ENCODE assay signal across 22 cellular contexts in the genomic region with DNA sequence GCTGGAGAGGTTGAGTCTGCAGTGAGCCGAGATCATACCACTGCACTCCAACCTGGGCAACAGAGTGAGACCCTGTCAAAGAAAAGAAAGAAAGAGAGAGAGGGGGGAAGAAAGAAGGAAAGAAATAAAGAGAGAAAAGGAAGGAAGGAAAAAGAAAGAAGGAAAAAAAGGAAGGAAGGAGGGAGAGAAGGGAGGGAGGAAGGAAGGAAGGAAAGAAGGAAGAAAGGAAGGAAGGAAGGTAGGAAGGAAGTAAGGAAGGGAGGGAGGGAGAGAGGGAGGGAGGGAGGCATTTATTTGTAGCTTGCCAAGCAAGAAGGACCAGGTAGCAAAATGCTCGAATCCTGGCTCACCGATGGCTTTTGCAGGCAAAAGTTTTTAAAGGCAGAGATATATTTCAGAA.
DNase-seq lines count a peak whose midpoint lies in the region; ATAC-seq, FAIRE-seq and TF ChIP-seq lines count a peak whose summit lies in the region.
"Had no signal": no experiment of that assay in that cellular context is flagged by ENCODE, and none has a peak within 500 bp of the region (broad histone marks: within the 10 kb centered on the region; RNA-seq: fewer than 3 reads in every experiment).

No MANE protein-coding gene starts in this region.

- peak overlapping the region; percentile 5 for H3K27ac Mint-ChIP-seq in MCF 10A (ENCODE audit: low read depth, unreplicated experiment)
- H3K27ac Mint-ChIP-seq: B cell; CD4-positive, alpha-beta T cell; CD8-positive, alpha-beta memory T cell had no signal

- BruUV-seq in MCF 10A (replicated peaks; lab: Mats Ljungman, UMichigan) (no TSS peak), K562 (replicated peaks; lab: Mats Ljungman, UMichigan) (no TSS peak)

- TF ChIP-seq POLR2A in breast epithelium (IDR thresholded peaks at IDR 0.05) (no peak), K562 (conservative IDR thresholded peaks at IDR 0.05) (no peak)

- in situ Hi-C loops in K562 (cut with MboI): no loop called here

- no peak overlapping the region for H2AFZ ChIP-seq in K562 (ENCODE audit: low read depth, low read length)

- H3K9me3 ChIP-seq in breast epithelium (peaks cover 0 to 5% of the 10 kb centered on the region in 2 donors), HEK293 (ENCODE audit: control insufficient read depth, insufficient read depth, low read depth, low read length) (no peaks in the 10 kb centered on the region), K562 (replicated peaks; ENCODE audit: control insufficient read depth, insufficient read depth, low read depth, low read length) (no peaks in the 10 kb centered on the region)

- TF ChIP-seq CTCF in MCF 10A (IDR thresholded peaks at IDR 0.05; ENCODE audit: unreplicated experiment) (no peak), breast epithelium (IDR thresholded peaks at IDR 0.05) (no peak), HEK293 (tag by site-specific recombination; IDR thresholded peaks at IDR 0.05) (no peak), K562 (IDR thresholded peaks at IDR 0.05 in 2 of 3, conservative IDR thresholded peaks at IDR 0.05 in 1 of 3; ENCODE audit: insufficient read depth in 2 of 3, low read depth in 1 of 3, low read length in 3 of 3) (no peak)

- no peaks in the 10 kb centered on the region for H3K9me3 Mint-ChIP-seq in MCF 10A (ENCODE audit: unreplicated experiment)
- H3K9me3 Mint-ChIP-seq: CD4-positive, alpha-beta T cell; CD8-positive, alpha-beta memory T cell had no signal

- 0% methylated on average over 3 of the region's 3 CpGs for WGBS in K562 (ENCODE audit: insufficient coverage, low coverage, missing lambda C conversion rate)

- no peak for FAIRE-seq in K562 (lab: Jason Lieb, UNC)
- FAIRE-seq: A549, D721Med, G401.6, GM12891, GM18507 had no signal

- no peaks in the 10 kb centered on the region for H3K36me3 Mint-ChIP-seq in MCF 10A (ENCODE audit: insufficient read depth, unreplicated experiment)
- H3K36me3 Mint-ChIP-seq: CD8-positive, alpha-beta memory T cell had no signal

- no peak overlapping the region for H3K4me2 ChIP-seq in K562 (ENCODE audit: insufficient read depth, low read length)
- H3K4me2 ChIP-seq: A549; BLaER1 treated with 17β-estradiol and CSF1 and Interleukin-3, amounts not matched to agents 10 nM and 100 nM had no signal

- H3K79me2 ChIP-seq in K562 (ENCODE audit: control insufficient read depth, insufficient read depth, low read length): no peaks in the 10 kb centered on the region

- DNase-seq in MCF 10A (ENCODE audit: unreplicated experiment): no peak
- DNase-seq in breast epithelium (ENCODE audit: low spot score in 2 of 2): no peak
- no peak for DNase-seq in K562 (ENCODE audit: extremely low read depth in 1 of 4, low spot score in 3 of 4)
- DNase-seq in COLO668 (lab: John Stamatoyannopoulos, UW; ENCODE audit: unreplicated experiment): no peak
- DNase-seq: AML-193; Caco-2; Calu3; CD4-positive, alpha-beta T cell; CD8-positive, alpha-beta memory T cell; DMS79 treated with DMSO at 0.1 percent for 48 hours; GF-D8 had no signal

- H3K4me3 ChIP-seq in breast epithelium (no peak overlapping the region), HEK293 (ENCODE audit: low read depth, low read length) (no peak overlapping the region), K562 (no peak overlapping the region)
- H3K4me3 ChIP-seq: A549; BLaER1 treated with 17β-estradiol and CSF1 and Interleukin-3, amounts not matched to agents 10 nM and 100 nM had no signal

- CTCF ChIA-PET in MCF 10A (lab: Yijun Ruan, JAX): no interaction called here
- CTCF ChIA-PET in HEK293 (lab: Yijun Ruan, JAX): interaction anchor here (0.6 to 0.7 kb wide), 2 partner anchors 173 to 454 kb away, joined by 3 read pairs; no protein-coding TSS in a partner anchor
- CTCF ChIA-PET in K562 (lab: Yijun Ruan, JAX; ENCODE audit: low intra/inter-chr PET ratio): no interaction called here

- no peak overlapping the region for H3K27ac ChIP-seq in breast epithelium
- no peak overlapping the region for H3K27ac ChIP-seq in HEK293 (ENCODE audit: extremely low read depth, low read depth, low read length)
- H3K27ac ChIP-seq in K562 (ENCODE audit: extremely low read depth, low read depth, low read length): no peak overlapping the region
- H3K27ac ChIP-seq: 22Rv1; A549; BLaER1 treated with 17β-estradiol and CSF1 and Interleukin-3, amounts not matched to agents 10 nM and 100 nM; C4-2B had no signal

- ATAC-seq in K562 (no peak), GM19324 (IDR thresholded peaks at IDR 0.05; ENCODE audit: low FRiP score, unreplicated experiment) (no peak)
- ATAC-seq: A549 had no signal

- H3K9me1 ChIP-seq in K562 (ENCODE audit: control insufficient read depth, insufficient read depth, low read length): no peaks in the 10 kb centered on the region

- no peak overlapping the region for H3K4me3 Mint-ChIP-seq in MCF 10A (ENCODE audit: unreplicated experiment)
- H3K4me3 Mint-ChIP-seq: B cell; CD4-positive, alpha-beta T cell; CD8-positive, alpha-beta memory T cell had no signal

- TF ChIP-seq RAD21 in K562 (CRISPR knock-in tag; conservative IDR thresholded peaks at IDR 0.05 in 1 of 2, IDR thresholded peaks at IDR 0.05 in 1 of 2): no peak

- no peak for TF ChIP-seq EP300 in K562 (IDR thresholded peaks at IDR 0.05; ENCODE audit: low read length)

- H4K20me1 ChIP-seq in K562 (replicated peaks; ENCODE audit: control insufficient read depth, insufficient read depth, low read length): no peaks in the 10 kb centered on the region
- H4K20me1 ChIP-seq: BLaER1 treated with 17β-estradiol and CSF1 and Interleukin-3, amounts not matched to agents 10 nM and 100 nM had no signal

- intact Hi-C loops in MCF 10A (cut with micrococcal nuclease): no loop called here
- intact Hi-C loops in breast epithelium (cut with DNase I; ENCODE audit: low total_unique reads): no loop called here
- intact Hi-C loops in K562 (cut with micrococcal nuclease): no loop called here

- H3K36me3 ChIP-seq in breast epithelium (no peaks in the 10 kb centered on the region), HEK293 (ENCODE audit: control insufficient read depth in 2 of 2, insufficient read depth in 1 of 2, low read length in 2 of 2) (no peaks in the 10 kb centered on the region), K562 (ENCODE audit: control insufficient read depth, insufficient read depth, low read length) (no peaks in the 10 kb centered on the region)
- H3K36me3 ChIP-seq: BLaER1 treated with 17β-estradiol and CSF1 and Interleukin-3, amounts not matched to agents 10 nM and 100 nM had no signal

- POLR2A ChIA-PET in MCF 10A (lab: Yijun Ruan, JAX): no interaction called here
- POLR2A ChIA-PET in HEK293 (lab: Yijun Ruan, JAX): no interaction called here
- POLR2A ChIA-PET in K562 (lab: Yijun Ruan, JAX): interaction anchor here (0.7 to 1.0 kb wide), 3 partner anchors 10 to 17 kb away, joined by 3 to 5 read pairs (median 3); no protein-coding TSS in a partner anchor

- H3K4me1 ChIP-seq in breast epithelium (no peaks in the 10 kb centered on the region), HEK293 (ENCODE audit: control insufficient read depth, insufficient read depth, low read length) (peaks cover 16% of the 10 kb centered on the region), K562 (replicated peaks in 1 of 2; ENCODE audit: control insufficient read depth in 2 of 2, insufficient read depth in 2 of 2, low read length in 2 of 2) (peaks cover 0 to 10% of the 10 kb centered on the region in 2 experiments; a peak in 2 of 5 replicates)
- H3K4me1 ChIP-seq: BLaER1 treated with 17β-estradiol and CSF1 and Interleukin-3, amounts not matched to agents 10 nM and 100 nM; Caco-2 had no signal

- no peaks in the 10 kb centered on the region for H3K27me3 Mint-ChIP-seq in MCF 10A (ENCODE audit: insufficient read depth, unreplicated experiment)

- H3K27me3 ChIP-seq in breast epithelium (peaks cover 0 to 10% of the 10 kb centered on the region in 2 donors), K562 (ENCODE audit: control insufficient read depth in 2 of 2, insufficient read depth in 2 of 2, low read length in 2 of 2) (peaks cover 2 to 17% of the 10 kb centered on the region in 2 experiments)
- H3K27me3 ChIP-seq: BLaER1 treated with 17β-estradiol and CSF1 and Interleukin-3, amounts not matched to agents 10 nM and 100 nM had no signal

- H3K4me1 Mint-ChIP-seq in MCF 10A (ENCODE audit: insufficient read depth, unreplicated experiment): peaks cover 6% of the 10 kb centered on the region

- no peak overlapping the region for H3K9ac ChIP-seq in K562 (ENCODE audit: insufficient read depth in 1 of 2, low read depth in 2 of 2, low read length in 2 of 2)
- H3K9ac ChIP-seq: BLaER1 treated with 17β-estradiol and CSF1 and Interleukin-3, amounts not matched to agents 10 nM and 100 nM had no signal

TF ChIP-seq in HEK293, 187 proteins besides CTCF, POLR2A, EP300 and RAD21 (continues in another document):
- TF ChIP-seq ZIC2 (tag by site-specific recombination; IDR thresholded peaks at IDR 0.05): no peak

TF ChIP-seq in K562, 482 proteins besides CTCF, POLR2A, EP300 and RAD21 (continues in another document):
- TF ChIP-seq OTX1 (CRISPR knock-in tag; IDR thresholded peaks at IDR 0.05) (peak; percentile 76; the same call in 1 of the 2 replicates), SP1 (CRISPR knock-in tag; IDR thresholded peaks at IDR 0.05) (no peak), TAF9B (IDR thresholded peaks at IDR 0.05; ENCODE audit: partially characterized antibody) (no peak), ZNF551 (CRISPR knock-in tag; IDR thresholded peaks at IDR 0.05) (no peak), ZC3H11A (IDR thresholded peaks at IDR 0.05; ENCODE audit: low read depth, low read length) (no peak), ZKSCAN1 (IDR thresholded peaks at IDR 0.05; ENCODE audit: low read depth, low read length) (no peak), MCM3 (IDR thresholded peaks at IDR 0.05) (no peak)
- TF ChIP-seq, protein P1, sequence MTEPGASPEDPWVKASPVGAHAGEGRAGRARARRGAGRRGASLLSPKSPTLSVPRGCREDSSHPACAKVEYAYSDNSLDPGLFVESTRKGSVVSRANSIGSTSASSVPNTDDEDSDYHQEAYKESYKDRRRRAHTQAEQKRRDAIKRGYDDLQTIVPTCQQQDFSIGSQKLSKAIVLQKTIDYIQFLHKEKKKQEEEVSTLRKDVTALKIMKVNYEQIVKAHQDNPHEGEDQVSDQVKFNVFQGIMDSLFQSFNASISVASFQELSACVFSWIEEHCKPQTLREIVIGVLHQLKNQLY (CRISPR knock-in tag; conservative IDR thresholded peaks at IDR 0.05): no peak
- TF ChIP-seq, protein P2, sequence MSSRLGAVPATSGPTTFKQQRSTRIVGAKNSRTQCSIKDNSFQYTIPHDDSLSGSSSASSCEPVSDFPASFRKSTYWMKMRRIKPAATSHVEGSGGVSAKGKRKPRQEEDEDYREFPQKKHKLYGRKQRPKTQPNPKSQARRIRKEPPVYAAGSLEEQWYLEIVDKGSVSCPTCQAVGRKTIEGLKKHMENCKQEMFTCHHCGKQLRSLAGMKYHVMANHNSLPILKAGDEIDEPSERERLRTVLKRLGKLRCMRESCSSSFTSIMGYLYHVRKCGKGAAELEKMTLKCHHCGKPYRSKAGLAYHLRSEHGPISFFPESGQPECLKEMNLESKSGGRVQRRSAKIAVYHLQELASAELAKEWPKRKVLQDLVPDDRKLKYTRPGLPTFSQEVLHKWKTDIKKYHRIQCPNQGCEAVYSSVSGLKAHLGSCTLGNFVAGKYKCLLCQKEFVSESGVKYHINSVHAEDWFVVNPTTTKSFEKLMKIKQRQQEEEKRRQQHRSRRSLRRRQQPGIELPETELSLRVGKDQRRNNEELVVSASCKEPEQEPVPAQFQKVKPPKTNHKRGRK (tag; IDR thresholded peaks at IDR 0.05): peak; percentile 92
